ENCODE assay signal across 8 cellular contexts in the genomic region with DNA sequence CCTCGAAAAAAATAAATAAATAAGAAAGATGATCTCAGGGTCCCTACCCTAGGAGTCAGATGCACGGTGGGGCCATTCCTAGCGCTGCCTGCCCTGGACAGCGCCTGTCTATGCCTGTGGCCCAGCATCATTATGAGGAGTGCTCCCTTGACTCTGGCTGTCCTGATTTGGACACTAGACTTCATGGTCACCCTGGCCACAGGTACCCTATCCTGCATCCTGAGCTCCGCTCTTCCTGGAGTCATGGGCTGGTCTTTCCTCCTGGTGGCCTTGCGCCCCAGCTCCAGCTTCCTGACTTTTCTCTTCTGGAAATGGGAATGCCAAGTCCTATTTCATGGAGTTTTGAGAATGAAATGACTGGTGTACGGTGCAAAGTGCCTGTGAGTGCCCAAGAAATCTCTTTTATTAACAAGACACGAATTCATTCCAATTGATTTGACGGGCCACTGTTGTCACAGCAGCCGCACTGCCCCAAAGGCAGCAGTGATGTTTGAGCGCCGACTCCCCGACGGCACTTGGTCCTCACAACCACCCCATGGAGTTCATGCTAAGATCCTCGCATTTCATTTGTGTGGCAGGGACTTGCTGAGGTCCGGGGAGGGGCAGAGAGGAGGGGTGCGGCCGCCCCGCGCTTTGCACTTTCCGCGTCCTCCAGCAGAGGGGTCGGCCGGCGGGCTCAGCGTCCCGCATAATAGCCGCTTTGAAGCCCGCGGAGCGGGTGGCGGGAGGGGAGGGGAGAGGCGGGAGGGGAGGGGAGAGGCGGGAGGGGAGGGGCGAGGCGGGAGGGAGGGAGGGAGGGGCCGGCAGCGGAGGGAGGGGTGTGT. TPM values are rescaled to one million over a fixed set of nuclear protein-coding genes. Genes with fewer than 3 reads are reported as not detected.
DNase-seq lines count a peak whose midpoint lies in the region; ATAC-seq and TF ChIP-seq lines count a peak whose summit lies in the region.

No MANE protein-coding gene starts in this region.

- H3K4me2 ChIP-seq in neural cell (ENCODE audit: low read length) = no peak overlapping the region

- H3K9me3 ChIP-seq in AG04450 (ENCODE audit: control insufficient read depth, insufficient read depth, low read length) = peaks cover 7% of the 10 kb centered on the region; the same call in 1 of the 2 replicates
- H3K9me3 ChIP-seq in WERI-Rb-1 (ENCODE audit: severe bottlenecking) = no peaks in the 10 kb centered on the region
- no peaks in the 10 kb centered on the region for H3K9me3 ChIP-seq in neural cell (ENCODE audit: low read length)
- no peaks in the 10 kb centered on the region for H3K9me3 ChIP-seq in uterus

- DNase-seq in AG04450 (ENCODE audit: low read depth, low spot score) (no peak), HEK293T (ENCODE audit: extremely low spot score) (peak; percentile 82), WERI-Rb-1 (peak; percentile 88), epithelial cell of proximal tubule (ENCODE audit: low read depth) (no peak), uterus (no peak)

- no peak overlapping the region for H3K27ac ChIP-seq in AG04450 (ENCODE audit: low read depth, low read length)
- H3K27ac ChIP-seq in WERI-Rb-1 = no peak overlapping the region
- no peak overlapping the region for H3K27ac ChIP-seq in neural cell (ENCODE audit: low read length)
- H3K27ac ChIP-seq in uterus = peak overlapping the region in 1 of 2 donors; percentile 34

- no peaks in the 10 kb centered on the region for H3K9me2 ChIP-seq in neural cell (ENCODE audit: insufficient read depth, low read length)

- H3K27me3 ChIP-seq in AG04450 (ENCODE audit: control insufficient read depth, insufficient read depth, low read length) (peaks cover 56% of the 10 kb centered on the region), WERI-Rb-1 (ENCODE audit: insufficient read depth, low read depth, severe bottlenecking) (no peaks in the 10 kb centered on the region), neural cell (ENCODE audit: insufficient read depth, low read depth, low read length) (peaks cover 20% of the 10 kb centered on the region), uterus (peaks cover 0 to 6% of the 10 kb centered on the region in 2 donors)

- TF ChIP-seq CTCF in AG04450 (IDR thresholded peaks at IDR 0.05; ENCODE audit: low read depth, low read length) (peak; percentile 19; the same call in 1 of the 2 replicates), WERI-Rb-1 (IDR thresholded peaks at IDR 0.05; ENCODE audit: low read depth, low read length) (peak; percentile 47; the same call in 1 of the 2 replicates), epithelial cell of proximal tubule (conservative IDR thresholded peaks at IDR 0.05; ENCODE audit: low read depth, low read length) (no peak), neural cell (IDR thresholded peaks at IDR 0.05; ENCODE audit: poor library complexity, severe bottlenecking) (peak; percentile 32), uterus (IDR thresholded peaks at IDR 0.05) (no peak)

- H3K36me3 ChIP-seq in WERI-Rb-1 = peaks cover 15% of the 10 kb centered on the region
- no peaks in the 10 kb centered on the region for H3K36me3 ChIP-seq in neural cell (ENCODE audit: insufficient read depth, low read length)
- H3K36me3 ChIP-seq in uterus = no peaks in the 10 kb centered on the region

- H3K4me1 ChIP-seq in uterus = no peaks in the 10 kb centered on the region

- peaks cover 3% of the 10 kb centered on the region for H3F3A ChIP-seq in neural cell (ENCODE audit: insufficient read depth, low read length, poor library complexity, severe bottlenecking)

- CTCF ChIA-PET in AG04450 (lab: Charles Lee) = interaction anchor here (1.1 kb wide), 1 partner anchor 18 kb away, joined by 4 read pairs; no protein-coding TSS in a partner anchor
- CTCF ChIA-PET in HEK293T (lab: Yijun Ruan, JAX) = interaction anchor here (0.6 kb wide), 2 partner anchors 360 to 395 kb away, joined by 3 read pairs; no protein-coding TSS in a partner anchor

- POLR2A ChIA-PET in AG04450 (lab: Yijun Ruan, JAX) (no interaction called here), HEK293T (lab: Yijun Ruan, JAX) (interaction anchor here (1.4 kb wide), 1 partner anchor 29 kb away, joined by 7 read pairs; a partner anchor contains a TSS)

- TF ChIP-seq RAD21 in neural cell (conservative IDR thresholded peaks at IDR 0.05) = no peak

- intact Hi-C loops in uterus (cut with DNase I; ENCODE audit: low total_unique reads) = no loop called here

- no peak for TF ChIP-seq EP300 in neural cell (conservative IDR thresholded peaks at IDR 0.05; ENCODE audit: poor library complexity, severe bottlenecking)

- H4K20me1 ChIP-seq in neural cell (ENCODE audit: insufficient read depth) = no peaks in the 10 kb centered on the region

- no peak overlapping the region for H2AFZ ChIP-seq in neural cell (ENCODE audit: low read depth, low read length)

- H3K79me2 ChIP-seq in neural cell (replicated peaks; ENCODE audit: insufficient read depth, low read length) = no peaks in the 10 kb centered on the region

- H3K9ac ChIP-seq in neural cell (ENCODE audit: low read length) = no peak overlapping the region

- no peak for ATAC-seq in activated CD4-positive, CD25-positive, alpha-beta regulatory T cell treated with anti-CD3 and anti-CD28 coated beads, Interleukin-2, amount 50 U/mL, for 24 hours
- no peak for ATAC-seq in GM21528 (IDR thresholded peaks at IDR 0.05; ENCODE audit: low FRiP score, unreplicated experiment)

- no peak for TF ChIP-seq POLR2A in uterus (IDR thresholded peaks at IDR 0.05)

- H3K4me3 ChIP-seq in AG04450 (ENCODE audit: low read depth, low read length) = peak overlapping the region; percentile 38; the same call in 1 of the 2 replicates
- H3K4me3 ChIP-seq in WERI-Rb-1 (ENCODE audit: low read depth, low read length) = peak overlapping the region; percentile 68
- H3K4me3 ChIP-seq in epithelial cell of proximal tubule (ENCODE audit: low read depth, low read length) = peak overlapping the region; percentile 52
- H3K4me3 ChIP-seq in neural cell (ENCODE audit: low read length) = peak overlapping the region; percentile 74
- H3K4me3 ChIP-seq in uterus = peak overlapping the region; percentile 13 to 33

TF ChIP-seq in HEK293T, 16 proteins besides CTCF, POLR2A, EP300 and RAD21:
- TF ChIP-seq ZNF384 (IDR thresholded peaks at IDR 0.05) (no peak), TARDBP (IDR thresholded peaks at IDR 0.05) (no peak), L3MBTL2 (conservative IDR thresholded peaks at IDR 0.05) (no peak), SUZ12 (IDR thresholded peaks at IDR 0.05) (no peak), FOXK2 (IDR thresholded peaks at IDR 0.05) (no peak), NFRKB (IDR thresholded peaks at IDR 0.05) (no peak)

TF ChIP-seq in neural cell, 6 proteins besides CTCF, POLR2A, EP300 and RAD21:
- TF ChIP-seq POLR2AphosphoS5 (IDR thresholded peaks at IDR 0.05) (no peak), EZH2 (IDR thresholded peaks at IDR 0.05; ENCODE audit: borderline replicate concordance, insufficient read depth, low read length, poor library complexity, severe bottlenecking) (no peak), TAF1 (IDR thresholded peaks at IDR 0.05; ENCODE audit: low read depth) (no peak), MXI1 (conservative IDR thresholded peaks at IDR 0.05; ENCODE audit: poor library complexity, severe bottlenecking) (no peak), SMC3 (conservative IDR thresholded peaks at IDR 0.05; ENCODE audit: poor library complexity) (no peak)
- TF ChIP-seq, protein P1, sequence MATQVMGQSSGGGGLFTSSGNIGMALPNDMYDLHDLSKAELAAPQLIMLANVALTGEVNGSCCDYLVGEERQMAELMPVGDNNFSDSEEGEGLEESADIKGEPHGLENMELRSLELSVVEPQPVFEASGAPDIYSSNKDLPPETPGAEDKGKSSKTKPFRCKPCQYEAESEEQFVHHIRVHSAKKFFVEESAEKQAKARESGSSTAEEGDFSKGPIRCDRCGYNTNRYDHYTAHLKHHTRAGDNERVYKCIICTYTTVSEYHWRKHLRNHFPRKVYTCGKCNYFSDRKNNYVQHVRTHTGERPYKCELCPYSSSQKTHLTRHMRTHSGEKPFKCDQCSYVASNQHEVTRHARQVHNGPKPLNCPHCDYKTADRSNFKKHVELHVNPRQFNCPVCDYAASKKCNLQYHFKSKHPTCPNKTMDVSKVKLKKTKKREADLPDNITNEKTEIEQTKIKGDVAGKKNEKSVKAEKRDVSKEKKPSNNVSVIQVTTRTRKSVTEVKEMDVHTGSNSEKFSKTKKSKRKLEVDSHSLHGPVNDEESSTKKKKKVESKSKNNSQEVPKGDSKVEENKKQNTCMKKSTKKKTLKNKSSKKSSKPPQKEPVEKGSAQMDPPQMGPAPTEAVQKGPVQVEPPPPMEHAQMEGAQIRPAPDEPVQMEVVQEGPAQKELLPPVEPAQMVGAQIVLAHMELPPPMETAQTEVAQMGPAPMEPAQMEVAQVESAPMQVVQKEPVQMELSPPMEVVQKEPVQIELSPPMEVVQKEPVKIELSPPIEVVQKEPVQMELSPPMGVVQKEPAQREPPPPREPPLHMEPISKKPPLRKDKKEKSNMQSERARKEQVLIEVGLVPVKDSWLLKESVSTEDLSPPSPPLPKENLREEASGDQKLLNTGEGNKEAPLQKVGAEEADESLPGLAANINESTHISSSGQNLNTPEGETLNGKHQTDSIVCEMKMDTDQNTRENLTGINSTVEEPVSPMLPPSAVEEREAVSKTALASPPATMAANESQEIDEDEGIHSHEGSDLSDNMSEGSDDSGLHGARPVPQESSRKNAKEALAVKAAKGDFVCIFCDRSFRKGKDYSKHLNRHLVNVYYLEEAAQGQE (IDR thresholded peaks at IDR 0.05; ENCODE audit: borderline replicate concordance) = no peak

RNA-seq across cellular contexts. Expression of a gene that starts 0.5 kb away (rescaled TPM):
- polyA plus RNA-seq in AG04450 (2011; rRNA removed) = 0.30 and 0.31 TPM in 2 replicates
- polyA minus RNA-seq in AG04450 (2011; rRNA and poly(A)+ RNA removed) = 0.18 and 0.39 TPM in 2 replicates
- total RNA-seq in epithelial cell of proximal tubule = 52.5 and 71.6 TPM in 2 replicates
- 3.4 TPM in 2 replicates for polyA plus RNA-seq in neural cell
- 2.2 and 2.7 TPM in 2 replicates for polyA minus RNA-seq in neural cell
- total RNA-seq in uterus = 10 to 100 TPM in 3 of 4 donors, 1 to 10 TPM in 1; 4.9 to 27.3 (median 16.8) TPM

RNA-seq across cellular contexts. Expression of a gene that starts 29.5 kb away (rescaled TPM):
- 7.9 and 12.4 TPM in 2 replicates for polyA plus RNA-seq in AG04450 (2011; rRNA removed)
- 23.9 and 33.5 TPM in 2 replicates for polyA minus RNA-seq in AG04450 (2011; rRNA and poly(A)+ RNA removed)
- total RNA-seq in epithelial cell of proximal tubule = 18.5 and 37.2 TPM in 2 replicates
- polyA plus RNA-seq in neural cell = 10.5 and 15.0 TPM in 2 replicates
- 14.6 and 32.9 TPM in 2 replicates for polyA minus RNA-seq in neural cell
- 10 to 100 TPM; 13.2 to 75.8 (median 49.0) TPM for total RNA-seq in uterus

Comparison
In these comparisons a context has a peak if more than half of its experiments do, and no peak if none do; other contexts are left out.
1. DNase-seq: peak in HEK293T (single experiment) and WERI-Rb-1 (single experiment); none in AG04450 (single experiment), epithelial cell of proximal tubule (single experiment) and uterus (0 of 2).
2. H3K4me3 ChIP-seq: peak in every context shown above with its lines; median percentile 74 in neural cell; 68 in WERI-Rb-1; 52 in epithelial cell of proximal tubule; 38 in AG04450; 23 in uterus.
3. CTCF ChIP-seq: peak in AG04450 (single experiment), WERI-Rb-1 (single experiment) and neural cell (single experiment); none in epithelial cell of proximal tubule (single experiment) and uterus (0 of 4).